Comparison of ENCODE assay signal across 2 cellular contexts in the genomic region with DNA sequence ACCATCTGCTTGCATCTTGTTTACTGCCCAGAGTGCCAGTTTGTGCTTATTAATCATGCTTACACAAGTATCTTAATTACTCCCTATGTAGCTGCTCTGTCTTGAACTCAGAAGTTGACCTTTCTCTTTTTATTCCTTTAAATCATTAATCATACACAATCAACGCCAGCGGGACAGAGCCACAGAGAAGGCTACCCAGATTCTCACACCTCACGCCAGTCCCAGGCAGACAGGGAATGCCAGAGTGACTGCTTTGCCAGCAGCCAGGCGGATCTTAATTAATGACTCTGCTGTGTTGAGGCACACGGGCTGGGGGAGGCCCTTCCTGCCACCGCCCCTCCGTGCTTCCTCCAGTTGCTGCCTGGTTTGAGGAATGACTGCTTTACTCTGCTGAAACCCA.
TF ChIP-seq lines count a peak whose summit lies in the region.

No MANE protein-coding gene starts in this region.

TF ChIP-seq in SK-N-SH, 30 proteins besides CTCF, POLR2A, EP300 and RAD21 (continued from another document):
- TF ChIP-seq, protein P1, sequence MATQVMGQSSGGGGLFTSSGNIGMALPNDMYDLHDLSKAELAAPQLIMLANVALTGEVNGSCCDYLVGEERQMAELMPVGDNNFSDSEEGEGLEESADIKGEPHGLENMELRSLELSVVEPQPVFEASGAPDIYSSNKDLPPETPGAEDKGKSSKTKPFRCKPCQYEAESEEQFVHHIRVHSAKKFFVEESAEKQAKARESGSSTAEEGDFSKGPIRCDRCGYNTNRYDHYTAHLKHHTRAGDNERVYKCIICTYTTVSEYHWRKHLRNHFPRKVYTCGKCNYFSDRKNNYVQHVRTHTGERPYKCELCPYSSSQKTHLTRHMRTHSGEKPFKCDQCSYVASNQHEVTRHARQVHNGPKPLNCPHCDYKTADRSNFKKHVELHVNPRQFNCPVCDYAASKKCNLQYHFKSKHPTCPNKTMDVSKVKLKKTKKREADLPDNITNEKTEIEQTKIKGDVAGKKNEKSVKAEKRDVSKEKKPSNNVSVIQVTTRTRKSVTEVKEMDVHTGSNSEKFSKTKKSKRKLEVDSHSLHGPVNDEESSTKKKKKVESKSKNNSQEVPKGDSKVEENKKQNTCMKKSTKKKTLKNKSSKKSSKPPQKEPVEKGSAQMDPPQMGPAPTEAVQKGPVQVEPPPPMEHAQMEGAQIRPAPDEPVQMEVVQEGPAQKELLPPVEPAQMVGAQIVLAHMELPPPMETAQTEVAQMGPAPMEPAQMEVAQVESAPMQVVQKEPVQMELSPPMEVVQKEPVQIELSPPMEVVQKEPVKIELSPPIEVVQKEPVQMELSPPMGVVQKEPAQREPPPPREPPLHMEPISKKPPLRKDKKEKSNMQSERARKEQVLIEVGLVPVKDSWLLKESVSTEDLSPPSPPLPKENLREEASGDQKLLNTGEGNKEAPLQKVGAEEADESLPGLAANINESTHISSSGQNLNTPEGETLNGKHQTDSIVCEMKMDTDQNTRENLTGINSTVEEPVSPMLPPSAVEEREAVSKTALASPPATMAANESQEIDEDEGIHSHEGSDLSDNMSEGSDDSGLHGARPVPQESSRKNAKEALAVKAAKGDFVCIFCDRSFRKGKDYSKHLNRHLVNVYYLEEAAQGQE (IDR thresholded peaks at IDR 0.05; ENCODE audit: low read depth, low read length), result no peak
- TF ChIP-seq MXI1 (IDR thresholded peaks at IDR 0.05; ENCODE audit: low read depth, low read length), result no peak
- no peak for TF ChIP-seq RXRA (IDR thresholded peaks at IDR 0.05; ENCODE audit: borderline replicate concordance, low read depth)
- no peak for TF ChIP-seq FOSL2 (IDR thresholded peaks at IDR 0.05; ENCODE audit: borderline replicate concordance, low read depth)
- TF ChIP-seq NRF1 (IDR thresholded peaks at IDR 0.05; ENCODE audit: low read depth, low read length), result no peak
- no peak for TF ChIP-seq FOXJ3 (CRISPR knock-in tag; IDR thresholded peaks at IDR 0.05)
- TF ChIP-seq, protein P2, sequence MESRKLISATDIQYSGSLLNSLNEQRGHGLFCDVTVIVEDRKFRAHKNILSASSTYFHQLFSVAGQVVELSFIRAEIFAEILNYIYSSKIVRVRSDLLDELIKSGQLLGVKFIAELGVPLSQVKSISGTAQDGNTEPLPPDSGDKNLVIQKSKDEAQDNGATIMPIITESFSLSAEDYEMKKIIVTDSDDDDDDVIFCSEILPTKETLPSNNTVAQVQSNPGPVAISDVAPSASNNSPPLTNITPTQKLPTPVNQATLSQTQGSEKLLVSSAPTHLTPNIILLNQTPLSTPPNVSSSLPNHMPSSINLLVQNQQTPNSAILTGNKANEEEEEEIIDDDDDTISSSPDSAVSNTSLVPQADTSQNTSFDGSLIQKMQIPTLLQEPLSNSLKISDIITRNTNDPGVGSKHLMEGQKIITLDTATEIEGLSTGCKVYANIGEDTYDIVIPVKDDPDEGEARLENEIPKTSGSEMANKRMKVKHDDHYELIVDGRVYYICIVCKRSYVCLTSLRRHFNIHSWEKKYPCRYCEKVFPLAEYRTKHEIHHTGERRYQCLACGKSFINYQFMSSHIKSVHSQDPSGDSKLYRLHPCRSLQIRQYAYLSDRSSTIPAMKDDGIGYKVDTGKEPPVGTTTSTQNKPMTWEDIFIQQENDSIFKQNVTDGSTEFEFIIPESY (IDR thresholded peaks at IDR 0.05; ENCODE audit: borderline replicate concordance, low read depth), result no peak
- no peak for TF ChIP-seq SIN3A (IDR thresholded peaks at IDR 0.05; ENCODE audit: borderline replicate concordance, low read depth, low read length)
- no peak for TF ChIP-seq GABPA (IDR thresholded peaks at IDR 0.05; ENCODE audit: low read depth)
- no peak for TF ChIP-seq JUND (IDR thresholded peaks at IDR 0.05)
- TF ChIP-seq RFX5 (IDR thresholded peaks at IDR 0.05; ENCODE audit: low read length), result no peak

TF ChIP-seq in SK-N-SH treated with all-trans-retinoic acid at 6 μM for 48 hours, 23 proteins besides CTCF, POLR2A, EP300 and RAD21 (continued from another document):
- TF ChIP-seq, protein P3, sequence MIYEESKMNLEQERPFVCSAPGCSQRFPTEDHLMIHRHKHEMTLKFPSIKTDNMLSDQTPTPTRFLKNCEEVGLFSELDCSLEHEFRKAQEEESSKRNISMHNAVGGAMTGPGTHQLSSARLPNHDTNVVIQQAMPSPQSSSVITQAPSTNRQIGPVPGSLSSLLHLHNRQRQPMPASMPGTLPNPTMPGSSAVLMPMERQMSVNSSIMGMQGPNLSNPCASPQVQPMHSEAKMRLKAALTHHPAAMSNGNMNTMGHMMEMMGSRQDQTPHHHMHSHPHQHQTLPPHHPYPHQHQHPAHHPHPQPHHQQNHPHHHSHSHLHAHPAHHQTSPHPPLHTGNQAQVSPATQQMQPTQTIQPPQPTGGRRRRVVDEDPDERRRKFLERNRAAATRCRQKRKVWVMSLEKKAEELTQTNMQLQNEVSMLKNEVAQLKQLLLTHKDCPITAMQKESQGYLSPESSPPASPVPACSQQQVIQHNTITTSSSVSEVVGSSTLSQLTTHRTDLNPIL (CRISPR knock-in tag; IDR thresholded peaks at IDR 0.05; ENCODE audit: low read depth), result no peak
- TF ChIP-seq ESRRG (CRISPR knock-in tag; IDR thresholded peaks at IDR 0.05), result no peak
- TF ChIP-seq, protein P4, sequence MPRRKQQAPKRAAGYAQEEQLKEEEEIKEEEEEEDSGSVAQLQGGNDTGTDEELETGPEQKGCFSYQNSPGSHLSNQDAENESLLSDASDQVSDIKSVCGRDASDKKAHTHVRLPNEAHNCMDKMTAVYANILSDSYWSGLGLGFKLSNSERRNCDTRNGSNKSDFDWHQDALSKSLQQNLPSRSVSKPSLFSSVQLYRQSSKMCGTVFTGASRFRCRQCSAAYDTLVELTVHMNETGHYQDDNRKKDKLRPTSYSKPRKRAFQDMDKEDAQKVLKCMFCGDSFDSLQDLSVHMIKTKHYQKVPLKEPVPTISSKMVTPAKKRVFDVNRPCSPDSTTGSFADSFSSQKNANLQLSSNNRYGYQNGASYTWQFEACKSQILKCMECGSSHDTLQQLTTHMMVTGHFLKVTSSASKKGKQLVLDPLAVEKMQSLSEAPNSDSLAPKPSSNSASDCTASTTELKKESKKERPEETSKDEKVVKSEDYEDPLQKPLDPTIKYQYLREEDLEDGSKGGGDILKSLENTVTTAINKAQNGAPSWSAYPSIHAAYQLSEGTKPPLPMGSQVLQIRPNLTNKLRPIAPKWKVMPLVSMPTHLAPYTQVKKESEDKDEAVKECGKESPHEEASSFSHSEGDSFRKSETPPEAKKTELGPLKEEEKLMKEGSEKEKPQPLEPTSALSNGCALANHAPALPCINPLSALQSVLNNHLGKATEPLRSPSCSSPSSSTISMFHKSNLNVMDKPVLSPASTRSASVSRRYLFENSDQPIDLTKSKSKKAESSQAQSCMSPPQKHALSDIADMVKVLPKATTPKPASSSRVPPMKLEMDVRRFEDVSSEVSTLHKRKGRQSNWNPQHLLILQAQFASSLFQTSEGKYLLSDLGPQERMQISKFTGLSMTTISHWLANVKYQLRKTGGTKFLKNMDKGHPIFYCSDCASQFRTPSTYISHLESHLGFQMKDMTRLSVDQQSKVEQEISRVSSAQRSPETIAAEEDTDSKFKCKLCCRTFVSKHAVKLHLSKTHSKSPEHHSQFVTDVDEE (CRISPR knock-in tag; IDR thresholded peaks at IDR 0.05), result no peak
- TF ChIP-seq ZNF70 (CRISPR knock-in tag; IDR thresholded peaks at IDR 0.05), result no peak
